In genomic region chr9:81613002-81613750, GRCh38 we compare ENCODE assay signal across 10 cellular contexts.
A peak's percentile ranks its signal among the peaks of the same experiment; 100 is the strongest.
DNase-seq lines count a peak whose midpoint lies in the region; ATAC-seq and TF ChIP-seq lines count a peak whose summit lies in the region.
"Had no signal": no experiment of that assay in that cellular context is flagged by ENCODE, and none has a peak within 500 bp of the region (broad histone marks: within the 10 kb centered on the region; RNA-seq: fewer than 3 reads in every experiment).

No MANE protein-coding gene starts in this region.

- H3K9ac ChIP-seq in duodenal mucosa (ENCODE audit: low read depth in 1 of 2, low read length in 2 of 2) (no peak overlapping the region), liver (ENCODE audit: low read depth in 1 of 2, low read length in 2 of 2) (no peak overlapping the region)

- no peaks in the 10 kb centered on the region for H3K9me3 ChIP-seq in duodenal mucosa (ENCODE audit: control insufficient read depth in 1 of 2, low read length in 2 of 2)
- no peaks in the 10 kb centered on the region for H3K9me3 ChIP-seq in liver (ENCODE audit: control insufficient read depth in 4 of 4, low read length in 3 of 4)
- no peaks in the 10 kb centered on the region for H3K9me3 ChIP-seq in testis

- H3K4me1 ChIP-seq in duodenal mucosa (ENCODE audit: control insufficient read depth in 1 of 2, insufficient read depth in 2 of 2, low read length in 2 of 2) (peaks cover 0 to 8% of the 10 kb centered on the region in 2 donors), liver (ENCODE audit: control insufficient read depth in 4 of 4, insufficient read depth in 4 of 4, low read length in 3 of 4) (peaks cover 0 to 6% (median 1%) of the 10 kb centered on the region in 4 donors), testis (no peaks in the 10 kb centered on the region)

- DNase-seq in NCI-H446 treated with DMSO at 0.1 percent for 48 hours (lab: John Stamatoyannopoulos, UW): peak; percentile 2
- peak; percentile 34 for DNase-seq in testis
- no peak for DNase-seq in DMS53 (lab: John Stamatoyannopoulos, UW)
- no peak for DNase-seq in activated T-helper 2 cell treated with anti-CD3 and anti-CD28 coated beads, Interferon-gamma antibody, Interleukin-2, Interleukin-4, amounts not matched to agents 10 μg/mL and 5 μg/mL and 100 μg/mL, durations not matched to agents 14 hours and 24 hours and 36 hours (ENCODE audit: low spot score)
- no peak for DNase-seq in activated naive CD4-positive, alpha-beta T cell treated with anti-CD3 and anti-CD28 coated beads, Interleukin-2, amount 50 U/mL, for 16 hours
- DNase-seq: NCI-H1436 treated with DMSO at 0.1 percent for 48 hours; stimulated activated CD4-positive, alpha-beta T cell treated with anti-CD3 and anti-CD28 coated beads, Interleukin-1b, Interleukin-23, amount 100 ng/mL, for 48 hours had no signal

- H3K27ac ChIP-seq in duodenal mucosa (ENCODE audit: low read depth, low read length) (peak overlapping the region; percentile 47), liver (ENCODE audit: low read depth in 1 of 2, low read length in 2 of 2) (peak overlapping the region; percentile 8 to 61), testis (peak overlapping the region in 1 of 2 donors; percentile 70)

- TF ChIP-seq CTCF in liver (IDR thresholded peaks at IDR 0.05; ENCODE audit: low read depth, low read length, missing input control) (no peak), testis (IDR thresholded peaks at IDR 0.05) (no peak)

- H3K27ac Mint-ChIP-seq in activated T-helper 2 cell treated with anti-CD3 and anti-CD28 coated beads, Interferon-gamma antibody, Interleukin-2, Interleukin-4, amounts not matched to agents 10 μg/mL and 5 μg/mL and 100 μg/mL, durations not matched to agents 14 hours and 24 hours and 36 hours: no peak overlapping the region

- no peaks in the 10 kb centered on the region for H3K36me3 Mint-ChIP-seq in activated T-helper 2 cell treated with anti-CD3 and anti-CD28 coated beads, Interferon-gamma antibody, Interleukin-2, Interleukin-4, amounts not matched to agents 10 μg/mL and 5 μg/mL and 100 μg/mL, durations not matched to agents 14 hours and 24 hours and 36 hours (ENCODE audit: low read depth)

- H3K36me3 ChIP-seq in duodenal mucosa (ENCODE audit: control insufficient read depth in 1 of 2, insufficient read depth in 2 of 2, low read length in 2 of 2) (peaks cover 0 to 8% of the 10 kb centered on the region in 2 donors), liver (ENCODE audit: control insufficient read depth in 4 of 4, insufficient read depth in 3 of 4, low read depth in 1 of 4, low read length in 3 of 4) (peaks cover 18 to 55% (median 36%) of the 10 kb centered on the region in 4 donors), testis (ENCODE audit: low read depth, missing control alignments) (no peaks in the 10 kb centered on the region)

- TF ChIP-seq POLR2A in testis (IDR thresholded peaks at IDR 0.05): no peak

- H3K27me3 ChIP-seq in duodenal mucosa (ENCODE audit: control insufficient read depth in 1 of 2, insufficient read depth in 2 of 2, low read length in 2 of 2): no peaks in the 10 kb centered on the region
- H3K27me3 ChIP-seq in liver (ENCODE audit: control insufficient read depth in 4 of 4, insufficient read depth in 4 of 4, low read length in 3 of 4): no peaks in the 10 kb centered on the region
- no peaks in the 10 kb centered on the region for H3K27me3 ChIP-seq in testis

- H3K27me3 Mint-ChIP-seq in activated T-helper 2 cell treated with anti-CD3 and anti-CD28 coated beads, Interferon-gamma antibody, Interleukin-2, Interleukin-4, amounts not matched to agents 10 μg/mL and 5 μg/mL and 100 μg/mL, durations not matched to agents 14 hours and 24 hours and 36 hours (ENCODE audit: low read depth): no peaks in the 10 kb centered on the region

- H3K9me3 Mint-ChIP-seq in activated T-helper 2 cell treated with anti-CD3 and anti-CD28 coated beads, Interferon-gamma antibody, Interleukin-2, Interleukin-4, amounts not matched to agents 10 μg/mL and 5 μg/mL and 100 μg/mL, durations not matched to agents 14 hours and 24 hours and 36 hours: no peaks in the 10 kb centered on the region

- no peak for TF ChIP-seq RAD21 in liver (IDR thresholded peaks at IDR 0.05)

- intact Hi-C loops in testis (cut with DNase I; ENCODE audit: low total_unique reads): no loop called here
- intact Hi-C loops in activated T-helper 2 cell treated with anti-CD3 and anti-CD28 coated beads, Interferon-gamma antibody, Interleukin-2, Interleukin-4, amounts not matched to agents 10 μg/mL and 5 μg/mL and 100 μg/mL, durations not matched to agents 14 hours and 24 hours and 36 hours (cut with micrococcal nuclease): no loop called here

- 68% methylated on average over 21 of the region's 21 CpGs for WGBS in liver
- 40 to 58% methylated on average over 21 of the region's 21 CpGs for WGBS in testis, 2 donors

- no peak for ATAC-seq in HG02642 (IDR thresholded peaks at IDR 0.05; ENCODE audit: poor library complexity, unreplicated experiment)

- H3K4me3 Mint-ChIP-seq in activated T-helper 2 cell treated with anti-CD3 and anti-CD28 coated beads, Interferon-gamma antibody, Interleukin-2, Interleukin-4, amounts not matched to agents 10 μg/mL and 5 μg/mL and 100 μg/mL, durations not matched to agents 14 hours and 24 hours and 36 hours (ENCODE audit: low read depth): no peak overlapping the region

- H3K4me1 Mint-ChIP-seq in activated T-helper 2 cell treated with anti-CD3 and anti-CD28 coated beads, Interferon-gamma antibody, Interleukin-2, Interleukin-4, amounts not matched to agents 10 μg/mL and 5 μg/mL and 100 μg/mL, durations not matched to agents 14 hours and 24 hours and 36 hours (ENCODE audit: low read depth): no peaks in the 10 kb centered on the region

- H3K4me3 ChIP-seq in duodenal mucosa (ENCODE audit: low read depth in 1 of 2, low read length in 2 of 2): no peak overlapping the region
- no peak overlapping the region for H3K4me3 ChIP-seq in liver (ENCODE audit: low read depth in 1 of 3, low read length in 3 of 3)
- H3K4me3 ChIP-seq in testis: no peak overlapping the region

TF ChIP-seq in liver, 16 proteins besides CTCF, POLR2A, EP300 and RAD21:
- TF ChIP-seq RXRA (IDR thresholded peaks at IDR 0.05) (peak in 1 of 2 donors; percentile 43), HNF4A (conservative IDR thresholded peaks at IDR 0.05) (peak in 1 of 2 donors; percentile 32), YY1 (IDR thresholded peaks at IDR 0.05) (no peak), FOXA1 (IDR thresholded peaks at IDR 0.05) (no peak), MAX (IDR thresholded peaks at IDR 0.05) (peak; percentile 52), TAF1 (conservative IDR thresholded peaks at IDR 0.05) (no peak), SP1 (IDR thresholded peaks at IDR 0.05) (peak; percentile 7), NR2F2 (IDR thresholded peaks at IDR 0.05) (peak; percentile 73)

Comparison
In these comparisons a context has a peak if more than half of its experiments do, and no peak if none do; other contexts are left out.
1. DNase-seq: peak in NCI-H446 treated with DMSO at 0.1 percent for 48 hours (single experiment) and testis (single experiment); none in DMS53 (single experiment), activated T-helper 2 cell treated with anti-CD3 and anti-CD28 coated beads, Interferon-gamma antibody, Interleukin-2, Interleukin-4, amounts not matched to agents 10 μg/mL and 5 μg/mL and 100 μg/mL, durations not matched to agents 14 hours and 24 hours and 36 hours (single experiment) and activated naive CD4-positive, alpha-beta T cell treated with anti-CD3 and anti-CD28 coated beads, Interleukin-2, amount 50 U/mL, for 16 hours (single experiment).